ENCODE assay signal across 16 cellular contexts in the genomic region with DNA sequence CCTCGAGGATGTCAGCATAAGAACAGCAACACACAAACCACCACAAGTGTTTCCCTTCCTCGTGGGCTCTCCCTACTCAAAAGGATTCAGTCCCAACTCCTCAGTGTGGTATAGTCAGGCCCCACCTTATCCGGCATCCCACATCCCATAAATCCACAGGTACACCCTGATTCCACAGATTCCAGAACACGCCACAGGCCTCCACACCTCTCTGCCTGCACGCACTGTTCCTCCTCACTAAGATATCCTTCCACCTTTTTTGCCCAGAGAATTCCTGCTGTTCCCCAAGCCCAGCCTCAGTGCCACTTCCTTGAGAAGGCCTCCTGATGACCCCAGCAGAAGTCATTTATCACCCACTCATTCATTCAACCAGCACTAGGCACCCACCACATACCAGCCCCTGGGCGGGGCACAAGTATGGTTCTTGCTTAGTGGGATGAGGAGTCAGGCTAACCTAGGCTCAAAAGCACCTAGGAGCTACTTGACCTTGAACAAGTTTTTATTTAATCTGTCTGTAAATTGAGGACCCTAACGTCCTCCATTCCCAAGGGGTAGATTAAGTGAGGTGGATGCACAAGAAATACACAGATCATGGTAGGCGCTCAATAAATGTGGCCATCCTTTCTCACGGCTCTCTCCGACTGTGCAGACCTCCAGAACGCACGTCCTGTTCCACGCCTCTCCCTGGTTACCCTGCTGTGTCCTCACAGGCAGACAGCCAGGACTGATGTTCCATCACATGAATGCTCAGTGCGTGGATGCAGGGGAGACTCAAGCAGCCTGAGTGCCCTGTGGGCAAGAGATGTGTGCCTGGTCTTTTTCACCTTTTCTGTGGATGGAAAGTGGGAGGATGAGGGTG. TPM values are rescaled to one million over a fixed set of nuclear protein-coding genes. Genes with fewer than 3 reads are reported as not detected.
DNase-seq lines count a peak whose midpoint lies in the region; ATAC-seq and TF ChIP-seq lines count a peak whose summit lies in the region.
"Had no signal": no experiment of that assay in that cellular context is flagged by ENCODE, and none has a peak within 500 bp of the region (broad histone marks: within the 10 kb centered on the region; RNA-seq: fewer than 3 reads in every experiment).

No MANE protein-coding gene starts in this region.

- H3K9me3 Mint-ChIP-seq in activated naive CD4-positive, alpha-beta T cell treated with anti-CD3 and anti-CD28 coated beads for 36 hours = no peaks in the 10 kb centered on the region
- no peaks in the 10 kb centered on the region for H3K9me3 Mint-ChIP-seq in activated T-helper 17 cell treated with anti-CD3 and anti-CD28 coated beads, Interleukin-2, amount 50 U/mL, for 72 hours

- H3K36me3 ChIP-seq in right atrium auricular region (no peaks in the 10 kb centered on the region), testis (ENCODE audit: low read depth, missing control alignments) (no peaks in the 10 kb centered on the region), stomach (no peaks in the 10 kb centered on the region)
- H3K36me3 ChIP-seq: tibial nerve had no signal

- H3K4me3 Mint-ChIP-seq in activated naive CD4-positive, alpha-beta T cell treated with anti-CD3 and anti-CD28 coated beads for 36 hours = peak overlapping the region; percentile 57
- H3K4me3 Mint-ChIP-seq in activated T-helper 17 cell treated with anti-CD3 and anti-CD28 coated beads, Interleukin-2, amount 50 U/mL, for 72 hours = peak overlapping the region; percentile 45

- DNase-seq in activated naive CD4-positive, alpha-beta T cell treated with anti-CD3 and anti-CD28 coated beads for 36 hours = no peak
- no peak for DNase-seq in activated naive CD4-positive, alpha-beta T cell treated with anti-CD3 and anti-CD28 coated beads, Interleukin-2, amount 50 U/mL, for 16 hours
- DNase-seq in right atrium auricular region (ENCODE audit: low spot score) (no peak), testis (peak; percentile 51), T1000 (lab: John Stamatoyannopoulos, UW) (no peak), stomach (no peak)
- DNase-seq in activated effector memory CD4-positive, alpha-beta T cell treated with Interleukin-2 at 50 U/mL for 16 hours = no peak
- DNase-seq: activated CD4-positive, CD25-positive, alpha-beta regulatory T cell treated with anti-CD3 and anti-CD28 coated beads, Interleukin-2, amount 50 U/mL, for 72 hours; cerebellar nuclear complex; head of caudate nucleus; NCI-H1092; NCI-H2171 had no signal

- CTCF ChIA-PET in activated naive CD4-positive, alpha-beta T cell treated with anti-CD3 and anti-CD28 coated beads for 36 hours (lab: Charles Lee) = no interaction called here

- no peaks in the 10 kb centered on the region for H3K27me3 ChIP-seq in right atrium auricular region
- no peaks in the 10 kb centered on the region for H3K27me3 ChIP-seq in testis
- peaks cover 15 to 99% (median 88%) of the 10 kb centered on the region in 3 donors for H3K27me3 ChIP-seq in stomach

- TF ChIP-seq POLR2A in testis (IDR thresholded peaks at IDR 0.05) = no peak
- TF ChIP-seq POLR2A in stomach (IDR thresholded peaks at IDR 0.05) = no peak

- ATAC-seq in activated T-helper 17 cell treated with anti-CD3 and anti-CD28 coated beads, Interleukin-2, amount 50 U/mL, for 72 hours (replicated peaks) = no peak

- no peak overlapping the region for H3K4me3 ChIP-seq in right atrium auricular region
- no peak overlapping the region for H3K4me3 ChIP-seq in testis
- no peak overlapping the region for H3K4me3 ChIP-seq in stomach

- H3K4me1 ChIP-seq in right atrium auricular region (peaks cover 4 to 42% of the 10 kb centered on the region in 2 donors), testis (peaks cover 6% of the 10 kb centered on the region), stomach (peaks cover 18 to 36% (median 31%) of the 10 kb centered on the region in 4 donors)

- H3K9me3 ChIP-seq in right atrium auricular region (no peaks in the 10 kb centered on the region), testis (no peaks in the 10 kb centered on the region), stomach (no peaks in the 10 kb centered on the region)
- H3K9me3 ChIP-seq: tibial nerve had no signal

- H3K36me3 Mint-ChIP-seq in activated naive CD4-positive, alpha-beta T cell treated with anti-CD3 and anti-CD28 coated beads for 36 hours (ENCODE audit: low read depth) = no peaks in the 10 kb centered on the region
- H3K36me3 Mint-ChIP-seq in activated T-helper 17 cell treated with anti-CD3 and anti-CD28 coated beads, Interleukin-2, amount 50 U/mL, for 72 hours (ENCODE audit: low read depth) = peaks cover 8% of the 10 kb centered on the region

- TF ChIP-seq EP300 in stomach (IDR thresholded peaks at IDR 0.05) = no peak

- H3K27ac ChIP-seq in right atrium auricular region (peak overlapping the region; percentile 75 to 88), testis (no peak overlapping the region), stomach (no peak overlapping the region)
- H3K27ac ChIP-seq: epithelial cell of prostate had no signal

- H3K27ac Mint-ChIP-seq in activated naive CD4-positive, alpha-beta T cell treated with anti-CD3 and anti-CD28 coated beads for 36 hours = no peak overlapping the region
- no peak overlapping the region for H3K27ac Mint-ChIP-seq in activated T-helper 17 cell treated with anti-CD3 and anti-CD28 coated beads, Interleukin-2, amount 50 U/mL, for 72 hours

- intact Hi-C loops in activated naive CD4-positive, alpha-beta T cell treated with anti-CD3 and anti-CD28 coated beads for 36 hours (cut with micrococcal nuclease) = no loop called here
- intact Hi-C loops in testis (cut with DNase I; ENCODE audit: low total_unique reads) (no loop called here), stomach (cut with DNase I; ENCODE audit: low total_unique reads) (no loop called here)

- H3K4me1 Mint-ChIP-seq in activated naive CD4-positive, alpha-beta T cell treated with anti-CD3 and anti-CD28 coated beads for 36 hours (ENCODE audit: low read depth) = peaks cover 15% of the 10 kb centered on the region
- H3K4me1 Mint-ChIP-seq in activated T-helper 17 cell treated with anti-CD3 and anti-CD28 coated beads, Interleukin-2, amount 50 U/mL, for 72 hours = no peaks in the 10 kb centered on the region

- peaks cover 70% of the 10 kb centered on the region for H3K27me3 Mint-ChIP-seq in activated naive CD4-positive, alpha-beta T cell treated with anti-CD3 and anti-CD28 coated beads for 36 hours (ENCODE audit: low read depth)
- H3K27me3 Mint-ChIP-seq in activated T-helper 17 cell treated with anti-CD3 and anti-CD28 coated beads, Interleukin-2, amount 50 U/mL, for 72 hours = peaks cover 53% of the 10 kb centered on the region

- WGBS in testis, 2 donors = 64 to 71% methylated on average over 14 of the region's 14 CpGs
- 77 to 89% (median 80%) methylated on average over 14 of the region's 14 CpGs for WGBS in stomach, 5 donors

- TF ChIP-seq CTCF in right atrium auricular region (IDR thresholded peaks at IDR 0.05) (no peak), testis (IDR thresholded peaks at IDR 0.05) (no peak), stomach (IDR thresholded peaks at IDR 0.05) (no peak)

RNA-seq across cellular contexts. Expression of gene KCNJ4, which starts 2.1 kb away (rescaled TPM):
- not detected for total RNA-seq in activated naive CD4-positive, alpha-beta T cell treated with anti-CD3 and anti-CD28 coated beads for 36 hours
- total RNA-seq in activated T-helper 17 cell treated with anti-CD3 and anti-CD28 coated beads, Interleukin-2, amount 50 U/mL, for 72 hours = not detected
- total RNA-seq in right atrium auricular region (10 to 100 TPM in 1 of 2 donors, 1 to 10 TPM in 1; 7.0 to 36.7 TPM), testis (1 to 10 TPM; 1.7 to 3.0 TPM), stomach (not detected)
- polyA plus RNA-seq in testis (ENCODE audit: insufficient read depth, low read depth, low replicate concordance) (1.7 TPM), stomach (not detected)

RNA-seq across cellular contexts. Expression of gene KDELR3, which starts 10.8 kb away (rescaled TPM):
- total RNA-seq in activated naive CD4-positive, alpha-beta T cell treated with anti-CD3 and anti-CD28 coated beads for 36 hours = under 1 TPM; 0.57 to 0.77 TPM
- under 1 TPM; 0.32 to 0.40 TPM for total RNA-seq in activated T-helper 17 cell treated with anti-CD3 and anti-CD28 coated beads, Interleukin-2, amount 50 U/mL, for 72 hours
- 1 to 10 TPM; 8.0 to 9.2 TPM for total RNA-seq in right atrium auricular region
- 1 to 10 TPM; 6.7 to 8.6 TPM for total RNA-seq in testis
- 10.4 TPM for polyA plus RNA-seq in testis (ENCODE audit: insufficient read depth, low read depth, low replicate concordance)
- 10 to 100 TPM in 3 of 5 donors, 1 to 10 TPM in 1, not detected in 1; 3.6 to 30.7 (median 11.6) TPM for total RNA-seq in stomach
- 10 to 100 TPM in 1 of 3 donors, 1 to 10 TPM in 2; 6.4 to 12.8 (median 6.8) TPM for polyA plus RNA-seq in stomach
- polyA plus RNA-seq: neural cell had no signal

RNA-seq across cellular contexts. Expression of gene DDX17, which starts 49.0 kb away (rescaled TPM):
- 100 to 1,000 TPM; 319 to 341 TPM for total RNA-seq in activated naive CD4-positive, alpha-beta T cell treated with anti-CD3 and anti-CD28 coated beads for 36 hours
- total RNA-seq in activated T-helper 17 cell treated with anti-CD3 and anti-CD28 coated beads, Interleukin-2, amount 50 U/mL, for 72 hours = 100 to 1,000 TPM; 373 to 600 TPM
- 100 to 1,000 TPM; 161 to 178 TPM for total RNA-seq in right atrium auricular region
- total RNA-seq in testis = 100 to 1,000 TPM; 964 to 995 TPM
- 259 TPM for polyA plus RNA-seq in testis (ENCODE audit: insufficient read depth, low read depth, low replicate concordance)
- total RNA-seq in stomach = 1,000 to 10,000 TPM in 2 of 5 donors, 100 to 1,000 TPM in 3; 485 to 4,611 (median 706) TPM
- polyA plus RNA-seq in stomach = 100 to 1,000 TPM in 1 of 3 donors, 10 to 100 TPM in 2; 59.5 to 133 (median 79.3) TPM

Comparison
In these comparisons a context has a peak if more than half of its experiments do, and no peak if none do; other contexts are left out.
1. H3K27ac ChIP-seq: peak in right atrium auricular region (2 of 2); none in testis (0 of 2) and stomach (0 of 5).